11 cellular contexts compared by ENCODE assay signal in the genomic region with DNA sequence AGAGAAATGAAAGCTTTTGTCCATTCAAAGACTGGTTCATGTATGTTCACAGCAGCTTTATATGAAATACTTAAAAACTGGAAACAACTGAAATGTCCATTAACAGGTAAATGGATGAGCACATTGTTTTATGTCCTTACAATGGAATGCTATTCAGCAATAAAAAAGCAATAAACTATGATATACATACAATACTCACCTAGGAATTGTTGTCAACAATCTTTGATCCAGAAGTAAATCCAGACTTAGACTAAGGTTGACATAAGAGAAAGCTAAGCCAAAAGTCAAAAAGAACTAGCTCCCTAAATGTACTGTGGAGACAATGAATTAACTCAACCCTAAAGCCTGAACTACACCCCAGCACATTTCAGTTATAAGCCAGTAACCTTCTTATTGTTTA.
"Had no signal": no experiment of that assay in that cellular context is flagged by ENCODE, and none has a peak within 500 bp of the region (broad histone marks: within the 10 kb centered on the region; RNA-seq: fewer than 3 reads in every experiment).

No MANE protein-coding gene starts in this region.

- H3K4me1 ChIP-seq: HAP-1 had no signal

- H3K36me3 ChIP-seq: HAP-1 had no signal

- FAIRE-seq: H1, H54 had no signal

- DNase-seq: GM23248, GOT3, H7, H9, HCEC 1CT, HFFc6 had no signal

- H3K4me2 ChIP-seq: GM23338 had no signal

- H2AFZ ChIP-seq: GM23248, GM23338 had no signal

- ATAC-seq: GM23338, HCT116 had no signal

- H3K27ac ChIP-seq: GM23248 had no signal

- H3K4me3 ChIP-seq: GM23248, GM23338, HAP-1 had no signal

- H3K9me3 ChIP-seq: HAP-1 had no signal

- H3K9ac ChIP-seq: GM23248 had no signal
